Comparison of ENCODE assay signal across 1 cellular context in the genomic region with DNA sequence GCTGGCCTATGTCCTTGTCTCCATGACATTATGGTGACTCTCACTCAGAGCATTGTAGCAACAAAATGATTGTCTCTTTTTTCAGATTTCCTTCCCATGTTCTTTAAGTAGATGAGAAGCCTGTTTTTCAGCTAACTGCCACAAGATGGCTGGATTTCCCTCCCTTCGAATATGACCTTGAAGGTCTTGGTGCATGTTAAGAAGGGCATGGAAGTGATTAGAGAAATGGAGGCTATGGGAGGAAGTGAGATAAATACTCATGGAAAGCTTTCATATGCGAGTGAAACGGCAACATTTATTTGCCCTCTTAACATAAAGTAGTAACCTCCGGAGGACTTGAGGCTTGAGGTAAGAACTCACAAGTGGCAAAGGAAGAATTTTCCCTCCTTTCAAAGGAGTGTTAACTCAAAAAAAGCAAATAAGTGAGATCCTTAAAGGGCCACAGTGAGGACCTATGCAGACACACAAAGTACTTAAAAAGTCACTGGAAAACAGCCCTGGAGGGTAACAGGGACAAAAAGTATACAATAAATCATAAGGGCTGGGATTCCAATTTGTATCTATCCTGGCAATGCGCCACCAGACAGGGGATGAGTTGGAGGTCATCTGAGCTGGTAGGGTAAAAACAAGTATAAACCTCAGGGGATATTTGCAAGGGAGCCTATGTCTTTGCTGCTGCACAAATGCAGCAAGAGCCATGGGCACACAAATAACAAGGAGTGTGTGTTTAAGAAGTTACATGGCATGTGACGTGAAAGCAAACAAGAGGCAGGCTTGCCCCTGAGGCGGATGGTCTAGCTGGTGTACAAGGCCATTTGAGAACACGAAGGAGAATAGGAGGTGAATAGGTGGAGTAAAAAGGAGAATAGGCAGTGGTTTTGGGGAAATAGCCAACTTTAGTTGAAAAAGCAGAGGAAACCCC.
A peak's percentile ranks its signal among the peaks of the same experiment; 100 is the strongest.
TF ChIP-seq lines count a peak whose summit lies in the region.

No MANE protein-coding gene starts in this region.

TF ChIP-seq in K562, 482 proteins besides CTCF, POLR2A, EP300 and RAD21 (continued from another document):
- TF ChIP-seq, protein P1, sequence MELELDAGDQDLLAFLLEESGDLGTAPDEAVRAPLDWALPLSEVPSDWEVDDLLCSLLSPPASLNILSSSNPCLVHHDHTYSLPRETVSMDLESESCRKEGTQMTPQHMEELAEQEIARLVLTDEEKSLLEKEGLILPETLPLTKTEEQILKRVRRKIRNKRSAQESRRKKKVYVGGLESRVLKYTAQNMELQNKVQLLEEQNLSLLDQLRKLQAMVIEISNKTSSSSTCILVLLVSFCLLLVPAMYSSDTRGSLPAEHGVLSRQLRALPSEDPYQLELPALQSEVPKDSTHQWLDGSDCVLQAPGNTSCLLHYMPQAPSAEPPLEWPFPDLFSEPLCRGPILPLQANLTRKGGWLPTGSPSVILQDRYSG (tag; conservative IDR thresholded peaks at IDR 0.05; ENCODE audit: low read depth): peak; percentile 44
- peak; percentile 97 for TF ChIP-seq ESRRA (IDR thresholded peaks at IDR 0.05; ENCODE audit: borderline replicate concordance, low read depth)
- TF ChIP-seq ZNF785 (CRISPR knock-in tag; IDR thresholded peaks at IDR 0.05): no peak
- TF ChIP-seq CXXC5 (CRISPR knock-in tag; IDR thresholded peaks at IDR 0.05): 0 out of 2 replicates have a peak, but pooled peaks have one; percentile 20
- TF ChIP-seq PHF21A (IDR thresholded peaks at IDR 0.05; ENCODE audit: borderline replicate concordance, low read depth): no peak
- TF ChIP-seq NFIC (IDR thresholded peaks at IDR 0.05): peak; percentile 10; the same call in 1 of the 2 replicates
- TF ChIP-seq, protein P2, sequence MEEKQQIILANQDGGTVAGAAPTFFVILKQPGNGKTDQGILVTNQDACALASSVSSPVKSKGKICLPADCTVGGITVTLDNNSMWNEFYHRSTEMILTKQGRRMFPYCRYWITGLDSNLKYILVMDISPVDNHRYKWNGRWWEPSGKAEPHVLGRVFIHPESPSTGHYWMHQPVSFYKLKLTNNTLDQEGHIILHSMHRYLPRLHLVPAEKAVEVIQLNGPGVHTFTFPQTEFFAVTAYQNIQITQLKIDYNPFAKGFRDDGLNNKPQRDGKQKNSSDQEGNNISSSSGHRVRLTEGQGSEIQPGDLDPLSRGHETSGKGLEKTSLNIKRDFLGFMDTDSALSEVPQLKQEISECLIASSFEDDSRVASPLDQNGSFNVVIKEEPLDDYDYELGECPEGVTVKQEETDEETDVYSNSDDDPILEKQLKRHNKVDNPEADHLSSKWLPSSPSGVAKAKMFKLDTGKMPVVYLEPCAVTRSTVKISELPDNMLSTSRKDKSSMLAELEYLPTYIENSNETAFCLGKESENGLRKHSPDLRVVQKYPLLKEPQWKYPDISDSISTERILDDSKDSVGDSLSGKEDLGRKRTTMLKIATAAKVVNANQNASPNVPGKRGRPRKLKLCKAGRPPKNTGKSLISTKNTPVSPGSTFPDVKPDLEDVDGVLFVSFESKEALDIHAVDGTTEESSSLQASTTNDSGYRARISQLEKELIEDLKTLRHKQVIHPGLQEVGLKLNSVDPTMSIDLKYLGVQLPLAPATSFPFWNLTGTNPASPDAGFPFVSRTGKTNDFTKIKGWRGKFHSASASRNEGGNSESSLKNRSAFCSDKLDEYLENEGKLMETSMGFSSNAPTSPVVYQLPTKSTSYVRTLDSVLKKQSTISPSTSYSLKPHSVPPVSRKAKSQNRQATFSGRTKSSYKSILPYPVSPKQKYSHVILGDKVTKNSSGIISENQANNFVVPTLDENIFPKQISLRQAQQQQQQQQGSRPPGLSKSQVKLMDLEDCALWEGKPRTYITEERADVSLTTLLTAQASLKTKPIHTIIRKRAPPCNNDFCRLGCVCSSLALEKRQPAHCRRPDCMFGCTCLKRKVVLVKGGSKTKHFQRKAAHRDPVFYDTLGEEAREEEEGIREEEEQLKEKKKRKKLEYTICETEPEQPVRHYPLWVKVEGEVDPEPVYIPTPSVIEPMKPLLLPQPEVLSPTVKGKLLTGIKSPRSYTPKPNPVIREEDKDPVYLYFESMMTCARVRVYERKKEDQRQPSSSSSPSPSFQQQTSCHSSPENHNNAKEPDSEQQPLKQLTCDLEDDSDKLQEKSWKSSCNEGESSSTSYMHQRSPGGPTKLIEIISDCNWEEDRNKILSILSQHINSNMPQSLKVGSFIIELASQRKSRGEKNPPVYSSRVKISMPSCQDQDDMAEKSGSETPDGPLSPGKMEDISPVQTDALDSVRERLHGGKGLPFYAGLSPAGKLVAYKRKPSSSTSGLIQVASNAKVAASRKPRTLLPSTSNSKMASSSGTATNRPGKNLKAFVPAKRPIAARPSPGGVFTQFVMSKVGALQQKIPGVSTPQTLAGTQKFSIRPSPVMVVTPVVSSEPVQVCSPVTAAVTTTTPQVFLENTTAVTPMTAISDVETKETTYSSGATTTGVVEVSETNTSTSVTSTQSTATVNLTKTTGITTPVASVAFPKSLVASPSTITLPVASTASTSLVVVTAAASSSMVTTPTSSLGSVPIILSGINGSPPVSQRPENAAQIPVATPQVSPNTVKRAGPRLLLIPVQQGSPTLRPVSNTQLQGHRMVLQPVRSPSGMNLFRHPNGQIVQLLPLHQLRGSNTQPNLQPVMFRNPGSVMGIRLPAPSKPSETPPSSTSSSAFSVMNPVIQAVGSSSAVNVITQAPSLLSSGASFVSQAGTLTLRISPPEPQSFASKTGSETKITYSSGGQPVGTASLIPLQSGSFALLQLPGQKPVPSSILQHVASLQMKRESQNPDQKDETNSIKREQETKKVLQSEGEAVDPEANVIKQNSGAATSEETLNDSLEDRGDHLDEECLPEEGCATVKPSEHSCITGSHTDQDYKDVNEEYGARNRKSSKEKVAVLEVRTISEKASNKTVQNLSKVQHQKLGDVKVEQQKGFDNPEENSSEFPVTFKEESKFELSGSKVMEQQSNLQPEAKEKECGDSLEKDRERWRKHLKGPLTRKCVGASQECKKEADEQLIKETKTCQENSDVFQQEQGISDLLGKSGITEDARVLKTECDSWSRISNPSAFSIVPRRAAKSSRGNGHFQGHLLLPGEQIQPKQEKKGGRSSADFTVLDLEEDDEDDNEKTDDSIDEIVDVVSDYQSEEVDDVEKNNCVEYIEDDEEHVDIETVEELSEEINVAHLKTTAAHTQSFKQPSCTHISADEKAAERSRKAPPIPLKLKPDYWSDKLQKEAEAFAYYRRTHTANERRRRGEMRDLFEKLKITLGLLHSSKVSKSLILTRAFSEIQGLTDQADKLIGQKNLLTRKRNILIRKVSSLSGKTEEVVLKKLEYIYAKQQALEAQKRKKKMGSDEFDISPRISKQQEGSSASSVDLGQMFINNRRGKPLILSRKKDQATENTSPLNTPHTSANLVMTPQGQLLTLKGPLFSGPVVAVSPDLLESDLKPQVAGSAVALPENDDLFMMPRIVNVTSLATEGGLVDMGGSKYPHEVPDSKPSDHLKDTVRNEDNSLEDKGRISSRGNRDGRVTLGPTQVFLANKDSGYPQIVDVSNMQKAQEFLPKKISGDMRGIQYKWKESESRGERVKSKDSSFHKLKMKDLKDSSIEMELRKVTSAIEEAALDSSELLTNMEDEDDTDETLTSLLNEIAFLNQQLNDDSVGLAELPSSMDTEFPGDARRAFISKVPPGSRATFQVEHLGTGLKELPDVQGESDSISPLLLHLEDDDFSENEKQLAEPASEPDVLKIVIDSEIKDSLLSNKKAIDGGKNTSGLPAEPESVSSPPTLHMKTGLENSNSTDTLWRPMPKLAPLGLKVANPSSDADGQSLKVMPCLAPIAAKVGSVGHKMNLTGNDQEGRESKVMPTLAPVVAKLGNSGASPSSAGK (IDR thresholded peaks at IDR 0.05): peak; percentile 45
- 0 out of 2 replicates have a peak, but pooled peaks have one; percentile 5 for TF ChIP-seq ETV1 (tag; conservative IDR thresholded peaks at IDR 0.05; ENCODE audit: low read depth)
- TF ChIP-seq, protein P3, sequence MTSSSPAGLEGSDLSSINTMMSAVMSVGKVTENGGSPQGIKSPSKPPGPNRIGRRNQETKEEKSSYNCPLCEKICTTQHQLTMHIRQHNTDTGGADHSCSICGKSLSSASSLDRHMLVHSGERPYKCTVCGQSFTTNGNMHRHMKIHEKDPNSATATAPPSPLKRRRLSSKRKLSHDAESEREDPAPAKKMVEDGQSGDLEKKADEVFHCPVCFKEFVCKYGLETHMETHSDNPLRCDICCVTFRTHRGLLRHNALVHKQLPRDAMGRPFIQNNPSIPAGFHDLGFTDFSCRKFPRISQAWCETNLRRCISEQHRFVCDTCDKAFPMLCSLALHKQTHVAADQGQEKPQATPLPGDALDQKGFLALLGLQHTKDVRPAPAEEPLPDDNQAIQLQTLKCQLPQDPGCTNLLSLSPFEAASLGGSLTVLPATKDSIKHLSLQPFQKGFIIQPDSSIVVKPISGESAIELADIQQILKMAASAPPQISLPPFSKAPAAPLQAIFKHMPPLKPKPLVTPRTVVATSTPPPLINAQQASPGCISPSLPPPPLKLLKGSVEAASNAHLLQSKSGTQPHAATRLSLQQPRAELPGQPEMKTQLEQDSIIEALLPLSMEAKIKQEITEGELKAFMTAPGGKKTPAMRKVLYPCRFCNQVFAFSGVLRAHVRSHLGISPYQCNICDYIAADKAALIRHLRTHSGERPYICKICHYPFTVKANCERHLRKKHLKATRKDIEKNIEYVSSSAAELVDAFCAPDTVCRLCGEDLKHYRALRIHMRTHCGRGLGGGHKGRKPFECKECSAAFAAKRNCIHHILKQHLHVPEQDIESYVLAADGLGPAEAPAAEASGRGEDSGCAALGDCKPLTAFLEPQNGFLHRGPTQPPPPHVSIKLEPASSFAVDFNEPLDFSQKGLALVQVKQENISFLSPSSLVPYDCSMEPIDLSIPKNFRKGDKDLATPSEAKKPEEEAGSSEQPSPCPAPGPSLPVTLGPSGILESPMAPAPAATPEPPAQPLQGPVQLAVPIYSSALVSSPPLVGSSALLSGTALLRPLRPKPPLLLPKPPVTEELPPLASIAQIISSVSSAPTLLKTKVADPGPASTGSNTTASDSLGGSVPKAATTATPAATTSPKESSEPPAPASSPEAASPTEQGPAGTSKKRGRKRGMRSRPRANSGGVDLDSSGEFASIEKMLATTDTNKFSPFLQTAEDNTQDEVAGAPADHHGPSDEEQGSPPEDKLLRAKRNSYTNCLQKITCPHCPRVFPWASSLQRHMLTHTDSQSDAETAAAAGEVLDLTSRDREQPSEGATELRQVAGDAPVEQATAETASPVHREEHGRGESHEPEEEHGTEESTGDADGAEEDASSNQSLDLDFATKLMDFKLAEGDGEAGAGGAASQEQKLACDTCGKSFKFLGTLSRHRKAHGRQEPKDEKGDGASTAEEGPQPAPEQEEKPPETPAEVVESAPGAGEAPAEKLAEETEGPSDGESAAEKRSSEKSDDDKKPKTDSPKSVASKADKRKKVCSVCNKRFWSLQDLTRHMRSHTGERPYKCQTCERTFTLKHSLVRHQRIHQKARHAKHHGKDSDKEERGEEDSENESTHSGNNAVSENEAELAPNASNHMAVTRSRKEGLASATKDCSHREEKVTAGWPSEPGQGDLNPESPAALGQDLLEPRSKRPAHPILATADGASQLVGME (CRISPR knock-in tag; IDR thresholded peaks at IDR 0.05): no peak
- TF ChIP-seq SMAD4 (CRISPR knock-in tag; conservative IDR thresholded peaks at IDR 0.05): peak; percentile 41
- TF ChIP-seq, protein P4, sequence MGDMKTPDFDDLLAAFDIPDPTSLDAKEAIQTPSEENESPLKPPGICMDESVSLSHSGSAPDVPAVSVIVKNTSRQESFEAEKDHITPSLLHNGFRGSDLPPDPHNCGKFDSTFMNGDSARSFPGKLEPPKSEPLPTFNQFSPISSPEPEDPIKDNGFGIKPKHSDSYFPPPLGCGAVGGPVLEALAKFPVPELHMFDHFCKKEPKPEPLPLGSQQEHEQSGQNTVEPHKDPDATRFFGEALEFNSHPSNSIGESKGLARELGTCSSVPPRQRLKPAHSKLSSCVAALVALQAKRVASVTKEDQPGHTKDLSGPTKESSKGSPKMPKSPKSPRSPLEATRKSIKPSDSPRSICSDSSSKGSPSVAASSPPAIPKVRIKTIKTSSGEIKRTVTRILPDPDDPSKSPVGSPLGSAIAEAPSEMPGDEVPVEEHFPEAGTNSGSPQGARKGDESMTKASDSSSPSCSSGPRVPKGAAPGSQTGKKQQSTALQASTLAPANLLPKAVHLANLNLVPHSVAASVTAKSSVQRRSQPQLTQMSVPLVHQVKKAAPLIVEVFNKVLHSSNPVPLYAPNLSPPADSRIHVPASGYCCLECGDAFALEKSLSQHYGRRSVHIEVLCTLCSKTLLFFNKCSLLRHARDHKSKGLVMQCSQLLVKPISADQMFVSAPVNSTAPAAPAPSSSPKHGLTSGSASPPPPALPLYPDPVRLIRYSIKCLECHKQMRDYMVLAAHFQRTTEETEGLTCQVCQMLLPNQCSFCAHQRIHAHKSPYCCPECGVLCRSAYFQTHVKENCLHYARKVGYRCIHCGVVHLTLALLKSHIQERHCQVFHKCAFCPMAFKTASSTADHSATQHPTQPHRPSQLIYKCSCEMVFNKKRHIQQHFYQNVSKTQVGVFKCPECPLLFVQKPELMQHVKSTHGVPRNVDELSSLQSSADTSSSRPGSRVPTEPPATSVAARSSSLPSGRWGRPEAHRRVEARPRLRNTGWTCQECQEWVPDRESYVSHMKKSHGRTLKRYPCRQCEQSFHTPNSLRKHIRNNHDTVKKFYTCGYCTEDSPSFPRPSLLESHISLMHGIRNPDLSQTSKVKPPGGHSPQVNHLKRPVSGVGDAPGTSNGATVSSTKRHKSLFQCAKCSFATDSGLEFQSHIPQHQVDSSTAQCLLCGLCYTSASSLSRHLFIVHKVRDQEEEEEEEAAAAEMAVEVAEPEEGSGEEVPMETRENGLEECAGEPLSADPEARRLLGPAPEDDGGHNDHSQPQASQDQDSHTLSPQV (IDR thresholded peaks at IDR 0.05): peak; percentile 60; the same call in 1 of the 2 replicates
- 0 out of 2 replicates have a peak, but pooled peaks have one; percentile 8 for TF ChIP-seq XRCC3 (IDR thresholded peaks at IDR 0.05)
